In genomic region chrX:15136795-15137194, GRCh38 we compare ENCODE assay signal across 7 cellular contexts.
"Had no signal": no experiment of that assay in that cellular context is flagged by ENCODE, and none has a peak within 500 bp of the region (broad histone marks: within the 10 kb centered on the region; RNA-seq: fewer than 3 reads in every experiment).

No MANE protein-coding gene starts in this region.

- H3K4me1 Mint-ChIP-seq: IgD-negative memory B cell had no signal

- H3K27ac Mint-ChIP-seq: IgD-negative memory B cell had no signal

- H3K4me1 ChIP-seq: HAP-1 had no signal

- H3K4me3 ChIP-seq: HAP-1 had no signal

- H3K9me3 ChIP-seq: HAP-1 had no signal

- FAIRE-seq: HTR-8/SVneo had no signal

- H3K4me3 Mint-ChIP-seq: IgD-negative memory B cell had no signal

- H3K36me3 Mint-ChIP-seq: IgD-negative memory B cell had no signal

- DNase-seq: GOT3, H7, KBM-7 had no signal

- ATAC-seq: HCT116 had no signal

- H3K36me3 ChIP-seq: HAP-1 had no signal
